Comparison of ENCODE assay signal across 17 cellular contexts in genomic region chr12:77742631-77743030, GRCh38.
"Had no signal": no experiment of that assay in that cellular context is flagged by ENCODE, and none has a peak within 500 bp of the region (broad histone marks: within the 10 kb centered on the region; RNA-seq: fewer than 3 reads in every experiment).

No MANE protein-coding gene starts in this region.

- FAIRE-seq: urothelium cell line had no signal

- ATAC-seq: activated CD8-positive, alpha-beta memory T cell treated with anti-CD3 and anti-CD28 coated beads, Interleukin-2, amount 10 ng/mL, durations not matched to agents 7 days and 5 days; gastroesophageal sphincter; heart right ventricle; left ventricle myocardium superior; psoas muscle; right cardiac atrium; stimulated activated naive CD8-positive, alpha-beta T cell treated with anti-CD3 and anti-CD28 coated beads, Interleukin-15, Interleukin-2, amounts not matched to agents 100 U/mL and 50 U/mL, for 24 hours had no signal

- H3K9me3 ChIP-seq: esophagus muscularis mucosa, gastroesophageal sphincter, heart right ventricle, psoas muscle, tibial nerve had no signal

- H3K36me3 ChIP-seq: esophagus muscularis mucosa, gastroesophageal sphincter, heart right ventricle, tibial nerve had no signal

- H3K4me3 ChIP-seq: esophagus muscularis mucosa, gastroesophageal sphincter, heart right ventricle, psoas muscle, skin epidermis, tibial nerve had no signal

- DNase-seq: activated B cell treated with CpG ODN at 0.5 μM for 24 hours; activated CD4-positive, alpha-beta memory T cell treated with anti-CD3 and anti-CD28 coated beads, Interleukin-2, amount 10 ng/mL, durations not matched to agents 7 days and 5 days; activated CD4-positive, alpha-beta T cell treated with anti-CD3 and anti-CD28 coated beads for 48 hours; activated CD8-positive, alpha-beta memory T cell treated with anti-CD3 and anti-CD28 coated beads, Interleukin-2, amount 10 ng/mL, durations not matched to agents 7 days and 5 days; effector CD8-positive, alpha-beta T cell; heart right ventricle; left ventricle myocardium superior; occipital lobe; psoas muscle; right cardiac atrium; stimulated activated naive CD8-positive, alpha-beta T cell treated with anti-CD3 and anti-CD28 coated beads, Interleukin-15, Interleukin-2, amounts not matched to agents 100 U/mL and 50 U/mL, for 24 hours; substantia nigra had no signal

- H3K27ac ChIP-seq: esophagus muscularis mucosa, gastroesophageal sphincter, heart right ventricle, psoas muscle, skin epidermis, tibial nerve had no signal

- H3K27me3 ChIP-seq: esophagus muscularis mucosa, gastroesophageal sphincter, heart right ventricle, tibial nerve had no signal

- H3K4me1 ChIP-seq: esophagus muscularis mucosa, gastroesophageal sphincter, psoas muscle, tibial nerve had no signal
